13 cellular contexts compared by ENCODE assay signal in the genomic region with DNA sequence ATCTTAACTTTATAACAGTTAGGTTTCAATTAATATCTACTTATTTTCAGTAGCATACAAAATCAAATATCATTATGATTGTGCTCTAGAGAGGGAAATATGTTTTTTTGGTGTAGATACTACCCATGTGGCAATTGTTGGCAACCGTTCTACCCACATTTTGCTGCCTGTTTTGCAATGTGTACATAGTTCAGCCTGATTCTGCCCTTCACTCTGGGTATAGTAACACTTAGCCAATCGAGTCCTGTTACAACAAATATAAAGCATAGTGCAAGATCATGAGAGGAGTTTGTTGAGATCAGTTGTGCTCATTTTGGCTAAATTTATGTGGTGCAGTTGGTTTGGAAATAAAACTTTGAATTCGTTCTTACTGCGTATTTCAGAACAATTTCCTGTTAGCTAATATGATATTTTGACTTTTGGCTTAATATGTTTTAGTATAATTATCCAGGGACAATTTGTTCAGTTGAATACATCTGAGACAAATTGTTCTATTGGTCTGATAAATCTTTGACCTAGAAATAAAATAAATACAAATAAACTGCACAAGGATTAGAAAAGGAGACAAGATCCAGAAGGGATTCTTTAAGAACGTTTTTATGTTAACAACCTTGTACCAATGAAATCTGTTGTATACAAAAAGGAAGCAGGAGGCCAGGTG.
A peak's percentile ranks its signal among the peaks of the same experiment; 100 is the strongest.
DNase-seq lines count a peak whose midpoint lies in the region; ATAC-seq and TF ChIP-seq lines count a peak whose summit lies in the region.
"Had no signal": no experiment of that assay in that cellular context is flagged by ENCODE, and none has a peak within 500 bp of the region (broad histone marks: within the 10 kb centered on the region; RNA-seq: fewer than 3 reads in every experiment).

No MANE protein-coding gene starts in this region.

- H3K36me3 Mint-ChIP-seq in stimulated activated effector memory CD8-positive, alpha-beta T cell treated with anti-CD3 and anti-CD28 coated beads, Interleukin-12 subunit alpha, Interleukin-12 subunit beta, amount 100 ng/mL, for 72 hours = peaks cover 100% of the 10 kb centered on the region
- peaks cover 25 to 74% (median 64%) of the 10 kb centered on the region in 3 experiments for H3K36me3 Mint-ChIP-seq in H9 (ENCODE audit: insufficient read depth in 1 of 3, low read depth in 3 of 3)

- no peaks in the 10 kb centered on the region for H3K9me3 Mint-ChIP-seq in stimulated activated effector memory CD8-positive, alpha-beta T cell treated with anti-CD3 and anti-CD28 coated beads, Interleukin-12 subunit alpha, Interleukin-12 subunit beta, amount 100 ng/mL, for 72 hours
- no peaks in the 10 kb centered on the region for H3K9me3 Mint-ChIP-seq in H9

- no CpG with 5 or more reads among the region's 5 CpGs for WGBS in H9 (ENCODE audit: extremely low coverage, insufficient read length, low lambda C conversion rate)

- ATAC-seq in left lobe of liver = peak; percentile 94
- ATAC-seq in stimulated activated effector memory CD8-positive, alpha-beta T cell treated with anti-CD3 and anti-CD28 coated beads, Interleukin-12 subunit alpha, Interleukin-12 subunit beta, amount 100 ng/mL, for 72 hours = no peak
- no peak for ATAC-seq in GM21367 (IDR thresholded peaks at IDR 0.05; ENCODE audit: unreplicated experiment)

- H3K56ac ChIP-seq in H9 (ENCODE audit: insufficient read length, low read depth, low read length) = no peak overlapping the region

- H3K36me3 ChIP-seq in breast epithelium = peaks cover 5% of the 10 kb centered on the region
- peaks cover 6% of the 10 kb centered on the region for H3K36me3 ChIP-seq in colonic mucosa

- no peaks in the 10 kb centered on the region for H3K79me1 ChIP-seq in H9 (ENCODE audit: insufficient read depth, low read depth, low read length, poor library complexity, severe bottlenecking)

- no peaks in the 10 kb centered on the region for H3K9me3 ChIP-seq in breast epithelium
- no peaks in the 10 kb centered on the region for H3K9me3 ChIP-seq in colonic mucosa
- H3K9me3 ChIP-seq in H9 (ENCODE audit: control insufficient read depth, low read depth, low read length) = no peaks in the 10 kb centered on the region

- no peak overlapping the region for H4K8ac ChIP-seq in H9 (replicated peaks; ENCODE audit: insufficient read length, low read depth, low read length)

- no peak overlapping the region for H3K4me3 Mint-ChIP-seq in stimulated activated effector memory CD8-positive, alpha-beta T cell treated with anti-CD3 and anti-CD28 coated beads, Interleukin-12 subunit alpha, Interleukin-12 subunit beta, amount 100 ng/mL, for 72 hours
- H3K4me3 Mint-ChIP-seq in H9 = no peak overlapping the region

- no peak overlapping the region for H3K4ac ChIP-seq in H9 (ENCODE audit: low read depth, low read length)

- intact Hi-C loops in breast epithelium (cut with DNase I; ENCODE audit: low total_unique reads) (no loop called here), colonic mucosa (cut with DNase I) (no loop called here)

- H3K27ac Mint-ChIP-seq in stimulated activated effector memory CD8-positive, alpha-beta T cell treated with anti-CD3 and anti-CD28 coated beads, Interleukin-12 subunit alpha, Interleukin-12 subunit beta, amount 100 ng/mL, for 72 hours = peak overlapping the region; percentile 79
- H3K27ac Mint-ChIP-seq in H9 = no peak overlapping the region

- no peak overlapping the region for H3K23ac ChIP-seq in H9 (ENCODE audit: insufficient read length, low read depth, low read length)

- H3K4me3 ChIP-seq in breast epithelium (no peak overlapping the region), colonic mucosa (no peak overlapping the region)

- no peak overlapping the region for H2BK15ac ChIP-seq in H9 (ENCODE audit: low read depth, low read length)

- H3K27me3 ChIP-seq in breast epithelium = no peaks in the 10 kb centered on the region
- no peaks in the 10 kb centered on the region for H3K27me3 ChIP-seq in colonic mucosa
- no peaks in the 10 kb centered on the region for H3K27me3 ChIP-seq in H9 (ENCODE audit: insufficient read depth, low read length)

- no peaks in the 10 kb centered on the region for H3K79me2 ChIP-seq in H9 (ENCODE audit: insufficient read depth, low read length)

- no peak overlapping the region for H2AFZ ChIP-seq in H9 (ENCODE audit: low read length)

- peak overlapping the region; percentile 53 to 65 for H3K27ac ChIP-seq in breast epithelium
- no peak overlapping the region for H3K27ac ChIP-seq in colonic mucosa
- H3K27ac ChIP-seq in H9 (ENCODE audit: insufficient read length, low read depth, low read length) = no peak overlapping the region
- H3K27ac ChIP-seq: C4-2B had no signal

- H2BK12ac ChIP-seq in H9 (ENCODE audit: insufficient read length, low read depth, low read length) = no peak overlapping the region

- no peak overlapping the region for H3T11ph ChIP-seq in H9 (ENCODE audit: low read length)

- H3K14ac ChIP-seq in H9 (ENCODE audit: insufficient read depth, low read length) = no peak overlapping the region

- no peak overlapping the region for H3K18ac ChIP-seq in H9 (ENCODE audit: insufficient read length, low read depth, low read length)

- peaks cover 9% of the 10 kb centered on the region for H3K4me1 Mint-ChIP-seq in stimulated activated effector memory CD8-positive, alpha-beta T cell treated with anti-CD3 and anti-CD28 coated beads, Interleukin-12 subunit alpha, Interleukin-12 subunit beta, amount 100 ng/mL, for 72 hours
- H3K4me1 Mint-ChIP-seq in H9 = no peaks in the 10 kb centered on the region

- H3K9ac ChIP-seq in colonic mucosa (ENCODE audit: low read depth in 2 of 2, low read length in 2 of 2) = no peak overlapping the region
- H3K9ac ChIP-seq in H9 (ENCODE audit: extremely low read depth, insufficient read length, low read length) = no peak overlapping the region

- no peaks in the 10 kb centered on the region for H3K27me3 Mint-ChIP-seq in H9 (ENCODE audit: low read depth)

- no peak overlapping the region for H3K4me2 ChIP-seq in H9 (ENCODE audit: insufficient read depth, insufficient read length, low read length)

- TF ChIP-seq POLR2A in breast epithelium (IDR thresholded peaks at IDR 0.05) = no peak

- no peak overlapping the region for H2BK20ac ChIP-seq in H9 (ENCODE audit: low read depth, low read length, poor library complexity, severe bottlenecking)

- DNase-seq in GM03348 (ENCODE audit: low spot score) = peak; percentile 4
- DNase-seq in breast epithelium (ENCODE audit: low spot score in 2 of 2) = no peak
- peak; percentile 73 for DNase-seq in left lobe of liver (ENCODE audit: low spot score)
- DNase-seq in stimulated activated effector memory CD8-positive, alpha-beta T cell treated with anti-CD3 and anti-CD28 coated beads, Interleukin-12 subunit alpha, Interleukin-12 subunit beta, amount 100 ng/mL, for 72 hours (ENCODE audit: low spot score in 2 of 2) = no peak
- DNase-seq in stimulated activated CD4-positive, alpha-beta T cell treated with anti-CD3 and anti-CD28 coated beads, Interleukin-2, amount 100 ng/mL, for 48 hours = no peak
- DNase-seq in colonic mucosa = no peak
- no peak for DNase-seq in H9
- DNase-seq: activated CD4-positive, alpha-beta T cell treated with anti-CD3 and anti-CD28 coated beads, Interleukin-2, amount 50 U/mL, for 4 hours; activated naive CD4-positive, alpha-beta T cell; dermis blood vessel endothelial cell; NCI-H1417 treated with DMSO at 0.1 percent for 48 hours had no signal

- H4K20me1 ChIP-seq in H9 (ENCODE audit: control insufficient read depth, insufficient read depth, insufficient read length) = no peaks in the 10 kb centered on the region

- no peak overlapping the region for H2BK120ac ChIP-seq in H9 (ENCODE audit: low read depth, low read length, poor library complexity, severe bottlenecking)

- no peak overlapping the region for H4K5ac ChIP-seq in H9 (ENCODE audit: insufficient read length, low read depth, low read length)

- no peak overlapping the region for H2AK5ac ChIP-seq in H9 (ENCODE audit: insufficient read length, low read length)

- H2BK5ac ChIP-seq in H9 (ENCODE audit: insufficient read length, low read length) = no peak overlapping the region

- no peak for TF ChIP-seq CTCF in breast epithelium (IDR thresholded peaks at IDR 0.05)
- TF ChIP-seq CTCF in colonic mucosa (IDR thresholded peaks at IDR 0.05) = no peak
- TF ChIP-seq CTCF in H9 (conservative IDR thresholded peaks at IDR 0.05) = no peak

- H3K4me1 ChIP-seq in breast epithelium (no peaks in the 10 kb centered on the region), colonic mucosa (no peaks in the 10 kb centered on the region), H9 (ENCODE audit: insufficient read depth, low read length) (no peaks in the 10 kb centered on the region)

- no peaks in the 10 kb centered on the region for H3K23me2 ChIP-seq in H9 (ENCODE audit: insufficient read length, low read depth, low read length, poor library complexity, severe bottlenecking)

- H4K91ac ChIP-seq in H9 (ENCODE audit: insufficient read length, low read depth, low read length) = no peak overlapping the region

Comparison
In these comparisons a context has a peak if more than half of its experiments do, and no peak if none do; other contexts are left out.
1. DNase-seq: peak in GM03348 (single experiment) and left lobe of liver (single experiment); none in breast epithelium (0 of 2), stimulated activated effector memory CD8-positive, alpha-beta T cell treated with anti-CD3 and anti-CD28 coated beads, Interleukin-12 subunit alpha, Interleukin-12 subunit beta, amount 100 ng/mL, for 72 hours (0 of 2), stimulated activated CD4-positive, alpha-beta T cell treated with anti-CD3 and anti-CD28 coated beads, Interleukin-2, amount 100 ng/mL, for 48 hours (0 of 2), colonic mucosa (single experiment) and H9 (single experiment).
2. H3K27ac ChIP-seq: peak in breast epithelium (2 of 2); none in colonic mucosa (single experiment) and H9 (single experiment).